In genomic region chr2:173353556-173353955, GRCh38 we compare ENCODE assay signal across 1 cellular context.
TF ChIP-seq lines count a peak whose summit lies in the region.

No MANE protein-coding gene starts in this region.

TF ChIP-seq in K562, 482 proteins besides CTCF, POLR2A, EP300 and RAD21 (continued from another document):
- no peak for TF ChIP-seq ID3 (CRISPR knock-in tag; IDR thresholded peaks at IDR 0.05)
- TF ChIP-seq ID3 (tag; IDR thresholded peaks at IDR 0.05): no peak
- no peak for TF ChIP-seq MYC (IDR thresholded peaks at IDR 0.05; ENCODE audit: low read depth, low read length)
- TF ChIP-seq MYC (CRISPR knock-in tag; IDR thresholded peaks at IDR 0.05; ENCODE audit: borderline replicate concordance, low read depth): no peak
- TF ChIP-seq PCBP1 (IDR thresholded peaks at IDR 0.05; ENCODE audit: low read depth, low read length, poor library complexity, severe bottlenecking): no peak
- no peak for TF ChIP-seq ZNF696 (CRISPR knock-in tag; conservative IDR thresholded peaks at IDR 0.05)
- no peak for TF ChIP-seq SPI1 (IDR thresholded peaks at IDR 0.05; ENCODE audit: borderline replicate concordance, low read depth, low read length)
- TF ChIP-seq, protein P1, sequence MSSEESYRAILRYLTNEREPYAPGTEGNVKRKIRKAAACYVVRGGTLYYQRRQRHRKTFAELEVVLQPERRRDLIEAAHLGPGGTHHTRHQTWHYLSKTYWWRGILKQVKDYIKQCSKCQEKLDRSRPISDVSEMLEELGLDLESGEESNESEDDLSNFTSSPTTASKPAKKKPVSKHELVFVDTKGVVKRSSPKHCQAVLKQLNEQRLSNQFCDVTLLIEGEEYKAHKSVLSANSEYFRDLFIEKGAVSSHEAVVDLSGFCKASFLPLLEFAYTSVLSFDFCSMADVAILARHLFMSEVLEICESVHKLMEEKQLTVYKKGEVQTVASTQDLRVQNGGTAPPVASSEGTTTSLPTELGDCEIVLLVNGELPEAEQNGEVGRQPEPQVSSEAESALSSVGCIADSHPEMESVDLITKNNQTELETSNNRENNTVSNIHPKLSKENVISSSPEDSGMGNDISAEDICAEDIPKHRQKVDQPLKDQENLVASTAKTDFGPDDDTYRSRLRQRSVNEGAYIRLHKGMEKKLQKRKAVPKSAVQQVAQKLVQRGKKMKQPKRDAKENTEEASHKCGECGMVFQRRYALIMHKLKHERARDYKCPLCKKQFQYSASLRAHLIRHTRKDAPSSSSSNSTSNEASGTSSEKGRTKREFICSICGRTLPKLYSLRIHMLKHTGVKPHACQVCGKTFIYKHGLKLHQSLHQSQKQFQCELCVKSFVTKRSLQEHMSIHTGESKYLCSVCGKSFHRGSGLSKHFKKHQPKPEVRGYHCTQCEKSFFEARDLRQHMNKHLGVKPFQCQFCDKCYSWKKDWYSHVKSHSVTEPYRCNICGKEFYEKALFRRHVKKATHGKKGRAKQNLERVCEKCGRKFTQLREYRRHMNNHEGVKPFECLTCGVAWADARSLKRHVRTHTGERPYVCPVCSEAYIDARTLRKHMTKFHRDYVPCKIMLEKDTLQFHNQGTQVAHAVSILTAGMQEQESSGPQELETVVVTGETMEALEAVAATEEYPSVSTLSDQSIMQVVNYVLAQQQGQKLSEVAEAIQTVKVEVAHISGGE (CRISPR knock-in tag; IDR thresholded peaks at IDR 0.05): no peak
- no peak for TF ChIP-seq ZNF212 (CRISPR knock-in tag; IDR thresholded peaks at IDR 0.05)
- no peak for TF ChIP-seq THRB (CRISPR knock-in tag; conservative IDR thresholded peaks at IDR 0.05)
- no peak for TF ChIP-seq ZNF444 (CRISPR knock-in tag; IDR thresholded peaks at IDR 0.05)
- TF ChIP-seq ESRRA (IDR thresholded peaks at IDR 0.05; ENCODE audit: borderline replicate concordance, low read depth): no peak
- TF ChIP-seq MED1 (CRISPR knock-in tag; IDR thresholded peaks at IDR 0.05; ENCODE audit: borderline replicate concordance): no peak
